ENCODE assay signal across 35 cellular contexts in genomic region chr1:202979459-202979858, GRCh38.
"Had no signal": no experiment of that assay in that cellular context is flagged by ENCODE, and none has a peak within 500 bp of the region (broad histone marks: within the 10 kb centered on the region; RNA-seq: fewer than 3 reads in every experiment).

No MANE protein-coding gene starts in this region.

- H3K4me3 ChIP-seq: MG63 had no signal

- DNase-seq: Karpas-422, Kasumi-1, MG63, MM.1S, MV-4-11, NCI-H1048, NCI-H1092, NCI-H1092 treated with DMSO at 0.1 percent for 48 hours, NCI-H1105, NCI-H1105 treated with DMSO at 0.1 percent for 48 hours, NCI-H1417, NCI-H1417 treated with DMSO at 0.1 percent for 48 hours, NCI-H1436, NCI-H1436 treated with DMSO at 0.1 percent for 48 hours, NCI-H146, NCI-H1694, NCI-H1694 treated with DMSO at 0.1 percent for 48 hours, NCI-H187, NCI-H187 treated with DMSO at 0.1 percent for 48 hours, NCI-H1930, NCI-H2029, NCI-H2081, NCI-H2081 treated with DMSO at 0.1 percent for 48 hours, NCI-H2107, NCI-H2171, NCI-H2171 treated with DMSO at 0.1 percent for 48 hours, NCI-H2227 treated with DMSO at 0.1 percent for 48 hours, NCI-H226, NCI-H345, NCI-H446, NCI-H446 treated with DMSO at 0.1 percent for 48 hours, NCI-H510A, NCI-H510A treated with DMSO at 0.1 percent for 48 hours, NCI-H524, NCI-H524 treated with DMSO at 0.1 percent for 48 hours had no signal

- H3K36me3 ChIP-seq: MG63 had no signal

- H3K9me3 ChIP-seq: MG63 had no signal
